In the genomic region with DNA sequence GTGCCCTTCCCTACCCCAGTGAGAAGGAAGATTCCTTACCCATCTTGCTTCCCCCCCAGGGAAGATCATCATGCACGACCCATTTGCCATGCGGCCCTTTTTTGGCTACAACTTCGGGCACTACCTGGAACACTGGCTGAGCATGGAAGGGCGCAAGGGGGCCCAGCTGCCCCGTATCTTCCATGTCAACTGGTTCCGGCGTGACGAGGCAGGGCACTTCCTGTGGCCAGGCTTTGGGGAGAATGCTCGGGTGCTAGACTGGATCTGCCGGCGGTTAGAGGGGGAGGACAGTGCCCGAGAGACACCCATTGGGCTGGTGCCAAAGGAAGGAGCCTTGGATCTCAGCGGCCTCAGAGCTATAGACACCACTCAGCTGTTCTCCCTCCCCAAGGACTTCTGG, we compare ENCODE assay signal across 22 cellular contexts. TPM values are rescaled to one million over a fixed set of nuclear protein-coding genes. Genes with fewer than 3 reads are reported as not detected.
"Had no signal": no experiment of that assay in that cellular context is flagged by ENCODE, and none has a peak within 500 bp of the region (broad histone marks: within the 10 kb centered on the region; RNA-seq: fewer than 3 reads in every experiment).

No MANE protein-coding gene starts in this region.

- H3K4me3 ChIP-seq: ascending aorta, esophagus muscularis mucosa, gastroesophageal sphincter, heart right ventricle, left ventricle myocardium inferior, tibial nerve, uterus had no signal

- H3K4me3 Mint-ChIP-seq: activated CD4-positive, alpha-beta T cell treated with anti-CD3 and anti-CD28 coated beads for 36 hours; activated naive CD4-positive, alpha-beta T cell treated with anti-CD3 and anti-CD28 coated beads for 36 hours; activated T-cell treated with anti-CD3 and anti-CD28 coated beads, Interleukin-2, amount 50 U/mL, for 4 hours; T-helper 2 cell treated with Interferon-gamma antibody and Interleukin-4, amounts not matched to agents 5 μg/mL and 100 μg/mL, for 36 hours; WTC11 had no signal

- H3K27me3 Mint-ChIP-seq: activated CD4-positive, alpha-beta T cell treated with anti-CD3 and anti-CD28 coated beads for 36 hours had no signal

- ATAC-seq: activated CD4-positive, alpha-beta T cell treated with anti-CD3 and anti-CD28 coated beads for 36 hours; activated T-cell treated with anti-CD3 and anti-CD28 coated beads, Interleukin-2, amount 50 U/mL, for 4 hours; gastroesophageal sphincter; stimulated activated naive CD8-positive, alpha-beta T cell treated with anti-CD3 and anti-CD28 coated beads, Interleukin-15, Interleukin-2, amounts not matched to agents 100 U/mL and 50 U/mL, for 24 hours; WTC11 had no signal

- H3K4me1 ChIP-seq: ascending aorta, uterus had no signal

- H3K27ac ChIP-seq: ascending aorta, esophagus muscularis mucosa, gastroesophageal sphincter, heart right ventricle, left ventricle myocardium inferior, tibial nerve, uterus had no signal

- H3K36me3 ChIP-seq: left ventricle myocardium inferior, uterus had no signal

- H3K9me3 ChIP-seq: ascending aorta, esophagus muscularis mucosa, gastroesophageal sphincter, heart right ventricle, left ventricle myocardium inferior, tibial nerve, uterus had no signal

- H3K9me3 Mint-ChIP-seq: activated naive CD4-positive, alpha-beta T cell treated with anti-CD3 and anti-CD28 coated beads for 36 hours; activated T-cell treated with anti-CD3 and anti-CD28 coated beads, Interleukin-2, amount 50 U/mL, for 4 hours had no signal

- H3K4me1 Mint-ChIP-seq: WTC11 had no signal

- H3K27ac Mint-ChIP-seq: activated CD4-positive, alpha-beta T cell treated with anti-CD3 and anti-CD28 coated beads for 36 hours; activated naive CD4-positive, alpha-beta T cell treated with anti-CD3 and anti-CD28 coated beads for 36 hours; WTC11 had no signal

- H3K27me3 ChIP-seq: ascending aorta, esophagus muscularis mucosa, gastroesophageal sphincter, heart right ventricle, tibial nerve, uterus had no signal

- DNase-seq: activated CD4-positive, alpha-beta T cell treated with anti-CD3 and anti-CD28 coated beads for 36 hours; activated CD8-positive, alpha-beta memory T cell treated with anti-CD3 and anti-CD28 coated beads, Interleukin-2, amount 50 U/mL, for 4 hours; activated naive CD4-positive, alpha-beta T cell treated with anti-CD3 and anti-CD28 coated beads for 36 hours; activated T-cell treated with anti-CD3 and anti-CD28 coated beads, Interleukin-2, amount 50 U/mL, for 4 hours; cerebellar nuclear complex; cortex of kidney; heart right ventricle; kidney glomerular epithelial cell; left ventricle myocardium inferior; occipital lobe; retina; stimulated activated CD8-positive, alpha-beta memory T cell treated with anti-CD3 and anti-CD28 coated beads, Interleukin-4, amount 100 ng/mL, for 48 hours; stimulated activated naive CD8-positive, alpha-beta T cell treated with anti-CD3 and anti-CD28 coated beads, Interleukin-15, Interleukin-2, amounts not matched to agents 100 U/mL and 50 U/mL, for 24 hours; uterus had no signal

RNA-seq across cellular contexts. Expression of a gene that starts 11.3 kb away (rescaled TPM):
- total RNA-seq: ascending aorta had no signal

RNA-seq across cellular contexts. Expression of a gene that starts 27.0 kb away (rescaled TPM):
- total RNA-seq: ascending aorta, bronchial epithelial cell, occipital lobe, WTC11 had no signal

RNA-seq across cellular contexts. Expression of a gene that starts 32.1 kb away (rescaled TPM):
- total RNA-seq: activated CD4-positive, alpha-beta T cell treated with anti-CD3 and anti-CD28 coated beads for 36 hours; activated naive CD4-positive, alpha-beta T cell treated with anti-CD3 and anti-CD28 coated beads for 36 hours; activated T-cell treated with anti-CD3 and anti-CD28 coated beads, Interleukin-2, amount 50 U/mL, for 4 hours; ascending aorta; bronchial epithelial cell; left ventricle myocardium inferior; myocyte; tibial nerve; WTC11 had no signal
- polyA plus RNA-seq: heart right ventricle had no signal
